ENCODE assay signal across 10 cellular contexts in the genomic region with DNA sequence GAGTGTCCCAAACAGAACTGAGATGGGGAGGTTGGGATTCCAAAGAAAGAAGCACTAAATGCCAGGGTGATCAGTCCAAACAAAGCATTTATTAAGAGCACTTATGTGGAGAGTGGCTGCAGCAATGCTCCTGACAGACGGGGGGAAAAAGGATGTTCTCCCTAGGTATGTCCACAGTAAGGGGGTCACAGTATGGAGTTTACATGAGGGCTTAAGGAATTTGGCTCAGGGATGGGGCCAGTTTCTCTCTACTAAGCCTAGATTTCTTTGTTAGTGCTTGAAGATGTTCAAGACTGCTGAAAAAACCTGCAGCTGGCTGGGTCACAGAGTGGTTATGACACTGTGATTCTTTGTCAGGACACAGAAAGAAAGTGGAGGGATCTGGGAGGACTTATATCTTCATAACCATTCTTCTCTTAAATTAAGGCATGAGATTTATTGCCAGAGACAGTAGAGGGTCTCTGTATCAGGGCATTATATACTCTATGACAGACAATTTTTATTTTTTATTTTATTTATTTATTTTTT.
DNase-seq lines count a peak whose midpoint lies in the region; ATAC-seq and TF ChIP-seq lines count a peak whose summit lies in the region.
"Had no signal": no experiment of that assay in that cellular context is flagged by ENCODE, and none has a peak within 500 bp of the region (broad histone marks: within the 10 kb centered on the region; RNA-seq: fewer than 3 reads in every experiment).

No MANE protein-coding gene starts in this region.

- no peaks in the 10 kb centered on the region for H3K36me3 Mint-ChIP-seq in progenitor cell of endocrine pancreas (ENCODE audit: insufficient read depth)
- H3K36me3 Mint-ChIP-seq: CD4-positive, CD25-positive, alpha-beta regulatory T cell had no signal

- no peak for TF ChIP-seq EP300 in esophagus muscularis mucosa (IDR thresholded peaks at IDR 0.05)

- peak overlapping the region; percentile 24 for H3K27ac Mint-ChIP-seq in progenitor cell of endocrine pancreas
- H3K27ac Mint-ChIP-seq: CD4-positive, CD25-positive, alpha-beta regulatory T cell had no signal

- H3K9me3 Mint-ChIP-seq in progenitor cell of endocrine pancreas (ENCODE audit: low read depth) = peaks cover 9% of the 10 kb centered on the region

- TF ChIP-seq POLR2A in esophagus muscularis mucosa (IDR thresholded peaks at IDR 0.05; ENCODE audit: low read depth) = no peak

- H3K9me3 ChIP-seq in SJCRH30 (replicated peaks) (no peaks in the 10 kb centered on the region), esophagus muscularis mucosa (no peaks in the 10 kb centered on the region)

- peak overlapping the region; percentile 26; the same call in 1 of the 2 replicates for H3K4me3 ChIP-seq in SJCRH30
- H3K4me3 ChIP-seq in esophagus muscularis mucosa = peak overlapping the region; percentile 33 to 45 (median 39)

- H3K36me3 ChIP-seq in SJCRH30 (no peaks in the 10 kb centered on the region), esophagus muscularis mucosa (no peaks in the 10 kb centered on the region)

- DNase-seq in SJCRH30 (no peak), esophagus muscularis mucosa (ENCODE audit: extremely low spot score) (no peak), progenitor cell of endocrine pancreas (ENCODE audit: low spot score, unreplicated experiment) (no peak), anterior cingulate cortex (lab: John Stamatoyannopoulos, UW) (no peak), AG08396 (ENCODE audit: low spot score) (no peak)
- DNase-seq: CD4-positive, CD25-positive, alpha-beta regulatory T cell; cerebellar nuclear complex had no signal

- 17% methylated on average over 1 of the region's 1 CpG for WGBS in esophagus muscularis mucosa

- H3K4me1 ChIP-seq in SJCRH30 (no peaks in the 10 kb centered on the region), esophagus muscularis mucosa (peaks cover 0 to 12% (median 11%) of the 10 kb centered on the region in 4 donors)

- intact Hi-C loops in esophagus muscularis mucosa (cut with DNase I) = no loop called here

- H3K4me1 Mint-ChIP-seq in progenitor cell of endocrine pancreas (ENCODE audit: low read depth) = peaks cover 4% of the 10 kb centered on the region
- H3K4me1 Mint-ChIP-seq: CD4-positive, CD25-positive, alpha-beta regulatory T cell had no signal

- ATAC-seq in HG02852 (IDR thresholded peaks at IDR 0.05; ENCODE audit: unreplicated experiment) = no peak
- ATAC-seq in GM19351 (IDR thresholded peaks at IDR 0.05; ENCODE audit: unreplicated experiment) = no peak

- H3K27me3 ChIP-seq in SJCRH30 = no peaks in the 10 kb centered on the region
- no peaks in the 10 kb centered on the region for H3K27me3 ChIP-seq in esophagus muscularis mucosa

- TF ChIP-seq CTCF in C4-2B (conservative IDR thresholded peaks at IDR 0.05) = peak; percentile 24; the same call in 1 of the 2 replicates
- TF ChIP-seq CTCF in esophagus muscularis mucosa (IDR thresholded peaks at IDR 0.05) = no peak
- TF ChIP-seq CTCF in progenitor cell of endocrine pancreas (IDR thresholded peaks at IDR 0.05; ENCODE audit: unreplicated experiment) = no peak

- no peak overlapping the region for H3K4me3 Mint-ChIP-seq in progenitor cell of endocrine pancreas (ENCODE audit: low read depth)
- H3K4me3 Mint-ChIP-seq: CD4-positive, CD25-positive, alpha-beta regulatory T cell had no signal

- no peaks in the 10 kb centered on the region for H3K27me3 Mint-ChIP-seq in progenitor cell of endocrine pancreas
- H3K27me3 Mint-ChIP-seq: CD4-positive, CD25-positive, alpha-beta regulatory T cell had no signal

- H3K27ac ChIP-seq in C4-2B (no peak overlapping the region), SJCRH30 (no peak overlapping the region), esophagus muscularis mucosa (replicated peaks in 1 of 4) (no peak overlapping the region)
